ENCODE assay signal across 10 cellular contexts in genomic region chr17:75684924-75685323, GRCh38. TPM values are rescaled to one million over a fixed set of nuclear protein-coding genes. Genes with fewer than 3 reads are reported as not detected.
DNase-seq lines count a peak whose midpoint lies in the region; ATAC-seq and TF ChIP-seq lines count a peak whose summit lies in the region.
"Had no signal": no experiment of that assay in that cellular context is flagged by ENCODE, and none has a peak within 500 bp of the region (broad histone marks: within the 10 kb centered on the region; RNA-seq: fewer than 3 reads in every experiment).

No MANE protein-coding gene starts in this region.

- H3K9me3 ChIP-seq in heart right ventricle (no peaks in the 10 kb centered on the region), right cardiac atrium (ENCODE audit: control insufficient read depth, low read length) (no peaks in the 10 kb centered on the region)

- intact Hi-C loops in heart right ventricle (cut with DNase I) (loop anchor here in 1 of 10 donors (5.0 kb wide), 1 partner anchor 37 kb away; the partner anchor contains the start of gene ITGB4), right cardiac atrium (cut with DNase I) (loop anchor here in 1 of 4 donors (5.0 kb wide), 1 partner anchor 57 kb away; no protein-coding TSS in a partner anchor)

- H3K4me3 ChIP-seq in heart right ventricle (no peak overlapping the region), right cardiac atrium (ENCODE audit: low read length) (no peak overlapping the region), urinary bladder (ENCODE audit: low read depth, low read length) (no peak overlapping the region)

- DNase-seq in heart right ventricle (no peak), right cardiac atrium (no peak), dedifferentiated amniotic fluid mesenchymal stem cell (ENCODE audit: extremely low spot score) (peak; percentile 60), myocyte (ENCODE audit: low read depth) (peak; percentile 97), MV-4-11 (lab: John Stamatoyannopoulos, UW) (no peak), pons (ENCODE audit: low spot score) (no peak)
- DNase-seq in activated CD4-positive, CD25-positive, alpha-beta regulatory T cell (lab: John Stamatoyannopoulos, UW) = no peak
- DNase-seq: NCI-H1930, T1000 had no signal

- 57 to 63% methylated on average over 7 of the region's 7 CpGs for WGBS in heart right ventricle, 2 donors
- WGBS in right cardiac atrium = 80% methylated on average over 7 of the region's 7 CpGs
- WGBS in urinary bladder = 76% methylated on average over 7 of the region's 7 CpGs

- H3K4me1 ChIP-seq in heart right ventricle (peaks cover 25 to 86% (median 68%) of the 10 kb centered on the region in 9 donors), right cardiac atrium (ENCODE audit: control insufficient read depth, insufficient read depth, low read length) (peaks cover 24% of the 10 kb centered on the region), urinary bladder (ENCODE audit: insufficient read depth) (no peaks in the 10 kb centered on the region)

- no peak for TF ChIP-seq CTCF in heart right ventricle (IDR thresholded peaks at IDR 0.05)

- H3K27me3 ChIP-seq in heart right ventricle (no peaks in the 10 kb centered on the region), right cardiac atrium (ENCODE audit: control insufficient read depth, insufficient read depth) (no peaks in the 10 kb centered on the region)

- ATAC-seq in heart right ventricle (no peak), right cardiac atrium (no peak)

- peaks cover 0 to 26% (median 0%) of the 10 kb centered on the region in 9 donors for H3K36me3 ChIP-seq in heart right ventricle
- peaks cover 2% of the 10 kb centered on the region for H3K36me3 ChIP-seq in urinary bladder (ENCODE audit: insufficient read depth)

- H3K27ac ChIP-seq in heart right ventricle (peak overlapping the region in 8 of 10 donors; percentile 22 to 86 (median 72)), right cardiac atrium (ENCODE audit: low read length) (no peak overlapping the region), urinary bladder (ENCODE audit: low read depth) (peak overlapping the region; percentile 65)

RNA-seq across cellular contexts. Expression of gene SAP30BP, which starts 17.8 kb away (rescaled TPM):
- 10 to 100 TPM; 41.7 to 64.4 (median 55.8) TPM for total RNA-seq in heart right ventricle
- 100 to 1,000 TPM in 1 of 2 donors, 10 to 100 TPM in 1; 78.4 to 115 TPM for polyA plus RNA-seq in heart right ventricle
- total RNA-seq in right cardiac atrium = 10 to 100 TPM; 51.0 to 66.5 (median 56.3) TPM
- 58.5 TPM for polyA plus RNA-seq in right cardiac atrium
- 34.3 and 47.4 TPM in 2 replicates for total RNA-seq in myocyte
- 76.6 TPM for polyA plus RNA-seq in myocyte (2012)
- 37.7 TPM for total RNA-seq in urinary bladder
- 87.0 TPM for polyA plus RNA-seq in urinary bladder

RNA-seq across cellular contexts. Expression of gene RECQL5, which starts 18.0 kb away (rescaled TPM):
- total RNA-seq in heart right ventricle (10 to 100 TPM in 8 of 10 donors, 1 to 10 TPM in 2; 9.2 to 14.4 (median 10.7) TPM), right cardiac atrium (10 to 100 TPM in 3 of 4 donors, 1 to 10 TPM in 1; 7.9 to 19.9 (median 14.8) TPM), myocyte (19.9 and 20.7 TPM in 2 replicates), urinary bladder (22.2 TPM)
- polyA plus RNA-seq in heart right ventricle (10 to 100 TPM in 1 of 2 donors, 1 to 10 TPM in 1; 6.3 to 32.1 TPM), right cardiac atrium (13.5 TPM), urinary bladder (19.6 TPM)
- polyA plus RNA-seq in myocyte (2012) = 23.7 TPM

RNA-seq across cellular contexts. Expression of gene ITGB4, which starts 36.3 kb away (rescaled TPM):
- total RNA-seq in heart right ventricle (10 to 100 TPM in 2 of 10 donors, 1 to 10 TPM in 8; 4.7 to 11.3 (median 9.0) TPM), right cardiac atrium (10 to 100 TPM; 19.9 to 29.7 (median 23.6) TPM), myocyte (0.13 TPM in 1 of 2 replicates, not detected in the other), urinary bladder (22.4 TPM)
- polyA plus RNA-seq in heart right ventricle (10 to 100 TPM in 1 of 2 donors, 1 to 10 TPM in 1; 4.6 to 17.0 TPM), right cardiac atrium (12.7 TPM), urinary bladder (64.8 TPM)
- polyA plus RNA-seq in myocyte (2012) = 1.5 TPM

RNA-seq across cellular contexts. Expression of gene SMIM5, which starts 51.7 kb away (rescaled TPM):
- total RNA-seq in heart right ventricle (10 to 100 TPM in 2 of 10 donors, 1 to 10 TPM in 8; 1.9 to 14.2 (median 6.5) TPM), right cardiac atrium (10 to 100 TPM in 2 of 4 donors, 1 to 10 TPM in 2; 6.9 to 12.2 (median 9.6) TPM), myocyte (1.8 and 4.4 TPM in 2 replicates), urinary bladder (4.0 TPM)
- polyA plus RNA-seq in heart right ventricle (10 to 100 TPM in 1 of 2 donors, 1 to 10 TPM in 1; 3.1 to 19.2 TPM), right cardiac atrium (13.5 TPM), urinary bladder (3.6 TPM)
- polyA plus RNA-seq in myocyte (2012) = 2.0 TPM

Comparison
In these comparisons a context has a peak if more than half of its experiments do, and no peak if none do; other contexts are left out.
1. DNase-seq: peak in dedifferentiated amniotic fluid mesenchymal stem cell (single experiment) and myocyte (single experiment); none in heart right ventricle (0 of 2), right cardiac atrium (0 of 3), MV-4-11 (single experiment), pons (single experiment) and activated CD4-positive, CD25-positive, alpha-beta regulatory T cell (0 of 4).